13 cellular contexts compared by ENCODE assay signal in the genomic region with DNA sequence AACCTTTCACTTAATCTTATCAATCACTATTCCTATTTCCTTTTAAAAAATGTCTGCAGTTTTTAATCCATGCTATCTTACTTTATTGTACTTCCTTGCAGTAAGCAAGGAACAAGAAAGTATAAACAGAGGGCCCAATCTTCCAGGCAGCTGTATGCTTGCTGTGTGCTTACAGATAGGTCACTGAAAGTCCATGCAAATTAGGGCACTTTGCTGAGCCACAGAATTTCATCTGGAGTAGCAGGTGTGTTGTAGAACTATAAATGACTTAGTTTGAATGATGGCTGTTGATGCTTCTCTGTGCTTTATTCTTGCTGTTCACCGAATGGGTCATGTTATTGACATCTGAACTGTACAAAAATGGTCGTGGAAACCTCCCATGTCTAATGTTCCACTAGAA.
DNase-seq lines count a peak whose midpoint lies in the region; ATAC-seq, FAIRE-seq and TF ChIP-seq lines count a peak whose summit lies in the region.
"Had no signal": no experiment of that assay in that cellular context is flagged by ENCODE, and none has a peak within 500 bp of the region (broad histone marks: within the 10 kb centered on the region; RNA-seq: fewer than 3 reads in every experiment).

No MANE protein-coding gene starts in this region.

- intact Hi-C loops in GM12878 (cut with micrococcal nuclease; ENCODE audit: unreplicated experiment): no loop called here

- no peak overlapping the region for H3K4me3 Mint-ChIP-seq in glutamatergic neuron (ENCODE audit: unreplicated experiment)
- no peak overlapping the region for H3K4me3 Mint-ChIP-seq in stimulated activated naive B cell treated with anti-CD40 and anti-IgM and Interleukin-4, amounts not matched to agents 10 μg/mL and 1 μg/mL and 100 μg/mL, for 72 hours
- H3K4me3 Mint-ChIP-seq: activated CD4-positive, alpha-beta T cell treated with anti-CD3 and anti-CD28 coated beads for 36 hours; central memory CD8-positive, alpha-beta T cell had no signal

- no peaks in the 10 kb centered on the region for H3K9me3 Mint-ChIP-seq in glutamatergic neuron (ENCODE audit: unreplicated experiment)
- H3K9me3 Mint-ChIP-seq in stimulated activated naive B cell treated with anti-CD40 and anti-IgM and Interleukin-4, amounts not matched to agents 10 μg/mL and 1 μg/mL and 100 μg/mL, for 72 hours: peaks cover 4 to 5% of the 10 kb centered on the region in 2 donors

- H3K9me3 ChIP-seq in GM12878 (replicated peaks; ENCODE audit: control insufficient read depth, insufficient read depth, low read length): no peaks in the 10 kb centered on the region
- H3K9me3 ChIP-seq: right lobe of liver, upper lobe of left lung had no signal

- H3K9ac ChIP-seq in GM12878 (ENCODE audit: control insufficient read depth, insufficient read depth, low read length): no peak overlapping the region

- TF ChIP-seq EP300 in GM12878 (IDR thresholded peaks at IDR 0.05; ENCODE audit: borderline replicate concordance in 1 of 2, control insufficient read depth in 1 of 2, low read depth in 2 of 2, low read length in 2 of 2): no peak

- 4% methylated on average over 2 of the region's 2 CpGs for WGBS in GM12878 (ENCODE audit: insufficient coverage, insufficient replicate concordance, low lambda C conversion rate, missing lambda C conversion rate)

- H3K27ac Mint-ChIP-seq in glutamatergic neuron (ENCODE audit: unreplicated experiment): no peak overlapping the region
- no peak overlapping the region for H3K27ac Mint-ChIP-seq in stimulated activated naive B cell treated with anti-CD40 and anti-IgM and Interleukin-4, amounts not matched to agents 10 μg/mL and 1 μg/mL and 100 μg/mL, for 72 hours
- H3K27ac Mint-ChIP-seq: activated CD4-positive, alpha-beta T cell treated with anti-CD3 and anti-CD28 coated beads for 36 hours had no signal

- H3K36me3 Mint-ChIP-seq in glutamatergic neuron (ENCODE audit: unreplicated experiment): no peaks in the 10 kb centered on the region
- H3K36me3 Mint-ChIP-seq in stimulated activated naive B cell treated with anti-CD40 and anti-IgM and Interleukin-4, amounts not matched to agents 10 μg/mL and 1 μg/mL and 100 μg/mL, for 72 hours: no peaks in the 10 kb centered on the region

- H3K4me1 ChIP-seq in GM12878 (ENCODE audit: control insufficient read depth, insufficient read depth, low read length): no peaks in the 10 kb centered on the region
- H3K4me1 ChIP-seq: right lobe of liver, upper lobe of left lung had no signal

- peak; percentile 31 for FAIRE-seq in GM12878 (lab: Jason Lieb, UNC)

- no peak overlapping the region; the same call in 1 of the 2 replicates for H2AFZ ChIP-seq in GM12878 (ENCODE audit: control insufficient read depth, low read depth, low read length)

- H3K27ac ChIP-seq in GM12878 (ENCODE audit: control insufficient read depth, insufficient read depth): no peak overlapping the region
- H3K27ac ChIP-seq: right lobe of liver, upper lobe of left lung had no signal

- no peaks in the 10 kb centered on the region for H3K27me3 ChIP-seq in GM12878 (replicated peaks in 1 of 2; ENCODE audit: control insufficient read depth in 2 of 2, insufficient read depth in 2 of 2, low read length in 1 of 2)
- H3K27me3 ChIP-seq: right lobe of liver, upper lobe of left lung had no signal

- no peaks in the 10 kb centered on the region for H3K36me3 ChIP-seq in GM12878 (ENCODE audit: control insufficient read depth in 2 of 2, insufficient read depth in 2 of 2, low read length in 1 of 2)
- H3K36me3 ChIP-seq: right lobe of liver, upper lobe of left lung had no signal

- SMC1A ChIA-PET in GM12878 (lab: Charles Lee; ENCODE audit: uncharacterized antibody, unreplicated experiment): no interaction called here

- CTCF ChIA-PET in GM12878 (lab: Yijun Ruan, JAX): no interaction called here

- RAD21 ChIA-PET in GM12878 (lab: Charles Lee; ENCODE audit: unreplicated experiment): no interaction called here

- no peak for TF ChIP-seq CTCF in GM12878 (IDR thresholded peaks at IDR 0.05 in 2 of 3, conservative IDR thresholded peaks at IDR 0.05 in 1 of 3; ENCODE audit: control insufficient read depth in 2 of 3, extremely low read depth in 1 of 3, insufficient read depth in 1 of 3, low read depth in 3 of 3, low read length in 3 of 3)
- no peak for TF ChIP-seq CTCF in glutamatergic neuron (IDR thresholded peaks at IDR 0.05; ENCODE audit: partially characterized antibody, unreplicated experiment)

- no peaks in the 10 kb centered on the region for H4K20me1 ChIP-seq in GM12878 (ENCODE audit: control insufficient read depth, insufficient read depth)

- peak overlapping the region; percentile 45; the same call in 1 of the 2 replicates for H3K4me2 ChIP-seq in GM12878 (ENCODE audit: control insufficient read depth, insufficient read depth)

- peak; percentile 90 for ATAC-seq in GM19043 (IDR thresholded peaks at IDR 0.05; ENCODE audit: low read depth, unreplicated experiment)
- ATAC-seq in GM21723 (IDR thresholded peaks at IDR 0.05; ENCODE audit: unreplicated experiment): peak; percentile 97
- peak; percentile 71 for ATAC-seq in HG03108 (IDR thresholded peaks at IDR 0.05; ENCODE audit: unreplicated experiment)
- ATAC-seq in GM12878: peak; percentile 55
- no peak for ATAC-seq in stimulated activated naive B cell treated with anti-CD40 and anti-IgM and Interleukin-4, amounts not matched to agents 10 μg/mL and 1 μg/mL and 100 μg/mL, for 72 hours (replicated peaks)
- ATAC-seq: activated CD4-positive, alpha-beta T cell treated with anti-CD3 and anti-CD28 coated beads for 36 hours; right lobe of liver had no signal

- no peaks in the 10 kb centered on the region for H3K4me1 Mint-ChIP-seq in glutamatergic neuron (ENCODE audit: low read depth, unreplicated experiment)
- no peaks in the 10 kb centered on the region for H3K4me1 Mint-ChIP-seq in stimulated activated naive B cell treated with anti-CD40 and anti-IgM and Interleukin-4, amounts not matched to agents 10 μg/mL and 1 μg/mL and 100 μg/mL, for 72 hours
- H3K4me1 Mint-ChIP-seq: activated CD4-positive, alpha-beta T cell treated with anti-CD3 and anti-CD28 coated beads for 36 hours; central memory CD8-positive, alpha-beta T cell had no signal

- BruUV-seq in GM12878 (replicated peaks; lab: Mats Ljungman, UMichigan): no TSS peak

- DNase-seq in GM12878 (ENCODE audit: low read depth, low spot score) (no peak), glutamatergic neuron (no peak), SW 1271 (lab: John Stamatoyannopoulos, UW) (no peak)
- DNase-seq in stimulated activated naive B cell treated with anti-CD40 and anti-IgM and Interleukin-4, amounts not matched to agents 10 μg/mL and 1 μg/mL and 100 μg/mL, for 72 hours: no peak
- DNase-seq: activated CD4-positive, alpha-beta T cell treated with anti-CD3 and anti-CD28 coated beads for 36 hours; activated gamma-delta T cell treated with Interleukin-2 at 50 U/mL for 16 hours; NCI-H2227 treated with DMSO at 0.1 percent for 48 hours; right lobe of liver; upper lobe of left lung had no signal

- no peak for TF ChIP-seq RAD21 in GM12878 (IDR thresholded peaks at IDR 0.05; ENCODE audit: insufficient read depth, low read depth, low read length)

- in situ Hi-C loops in GM12878 (cut with MboI): no loop called here

- no peaks in the 10 kb centered on the region for H3K79me2 ChIP-seq in GM12878 (ENCODE audit: control insufficient read depth, insufficient read depth, low read length)

- no peak for TF ChIP-seq POLR2A in GM12878 (IDR thresholded peaks at IDR 0.05; ENCODE audit: low read depth, low read length)

- no peaks in the 10 kb centered on the region for H3K27me3 Mint-ChIP-seq in glutamatergic neuron (ENCODE audit: unreplicated experiment)
- no peaks in the 10 kb centered on the region for H3K27me3 Mint-ChIP-seq in stimulated activated naive B cell treated with anti-CD40 and anti-IgM and Interleukin-4, amounts not matched to agents 10 μg/mL and 1 μg/mL and 100 μg/mL, for 72 hours
- H3K27me3 Mint-ChIP-seq: activated CD4-positive, alpha-beta T cell treated with anti-CD3 and anti-CD28 coated beads for 36 hours; central memory CD8-positive, alpha-beta T cell had no signal

- POLR2A ChIA-PET in GM12878 (lab: Charles Lee): no interaction called here

- no peak overlapping the region for H3K4me3 ChIP-seq in GM12878
- H3K4me3 ChIP-seq: right lobe of liver, upper lobe of left lung had no signal

TF ChIP-seq in GM12878, 131 proteins besides CTCF, POLR2A, EP300 and RAD21:
- TF ChIP-seq JUND (IDR thresholded peaks at IDR 0.05; ENCODE audit: low read depth, low read length) (no peak), CBFB (IDR thresholded peaks at IDR 0.05; ENCODE audit: low read depth) (no peak), RB1 (IDR thresholded peaks at IDR 0.05; ENCODE audit: borderline replicate concordance) (no peak), NRF1 (conservative IDR thresholded peaks at IDR 0.05; ENCODE audit: low read depth, low read length) (no peak), POLR2AphosphoS2 (IDR thresholded peaks at IDR 0.05; ENCODE audit: low read depth, low read length) (no peak), SRF (IDR thresholded peaks at IDR 0.05; ENCODE audit: low read depth in 2 of 2, low read length in 2 of 2) (no peak), POU2F2 (IDR thresholded peaks at IDR 0.05; ENCODE audit: borderline replicate concordance, low read depth, low read length) (0 out of 3 replicates have a peak, but pooled peaks have one; percentile 36)
- TF ChIP-seq, protein P1, sequence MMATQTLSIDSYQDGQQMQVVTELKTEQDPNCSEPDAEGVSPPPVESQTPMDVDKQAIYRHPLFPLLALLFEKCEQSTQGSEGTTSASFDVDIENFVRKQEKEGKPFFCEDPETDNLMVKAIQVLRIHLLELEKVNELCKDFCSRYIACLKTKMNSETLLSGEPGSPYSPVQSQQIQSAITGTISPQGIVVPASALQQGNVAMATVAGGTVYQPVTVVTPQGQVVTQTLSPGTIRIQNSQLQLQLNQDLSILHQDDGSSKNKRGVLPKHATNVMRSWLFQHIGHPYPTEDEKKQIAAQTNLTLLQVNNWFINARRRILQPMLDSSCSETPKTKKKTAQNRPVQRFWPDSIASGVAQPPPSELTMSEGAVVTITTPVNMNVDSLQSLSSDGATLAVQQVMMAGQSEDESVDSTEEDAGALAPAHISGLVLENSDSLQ (IDR thresholded peaks at IDR 0.05): peak; percentile 20; the same call in 1 of the 2 replicates
- TF ChIP-seq, protein P2, sequence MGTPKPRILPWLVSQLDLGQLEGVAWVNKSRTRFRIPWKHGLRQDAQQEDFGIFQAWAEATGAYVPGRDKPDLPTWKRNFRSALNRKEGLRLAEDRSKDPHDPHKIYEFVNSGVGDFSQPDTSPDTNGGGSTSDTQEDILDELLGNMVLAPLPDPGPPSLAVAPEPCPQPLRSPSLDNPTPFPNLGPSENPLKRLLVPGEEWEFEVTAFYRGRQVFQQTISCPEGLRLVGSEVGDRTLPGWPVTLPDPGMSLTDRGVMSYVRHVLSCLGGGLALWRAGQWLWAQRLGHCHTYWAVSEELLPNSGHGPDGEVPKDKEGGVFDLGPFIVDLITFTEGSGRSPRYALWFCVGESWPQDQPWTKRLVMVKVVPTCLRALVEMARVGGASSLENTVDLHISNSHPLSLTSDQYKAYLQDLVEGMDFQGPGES (IDR thresholded peaks at IDR 0.05): no peak

Comparison
In these comparisons a context has a peak if more than half of its experiments do, and no peak if none do; other contexts are left out.
1. ATAC-seq: peak in GM19043 (single experiment), GM21723 (single experiment), HG03108 (single experiment) and GM12878 (single experiment); none in stimulated activated naive B cell treated with anti-CD40 and anti-IgM and Interleukin-4, amounts not matched to agents 10 μg/mL and 1 μg/mL and 100 μg/mL, for 72 hours (0 of 2).